ENCODE assay signal across 13 cellular contexts in the genomic region with DNA sequence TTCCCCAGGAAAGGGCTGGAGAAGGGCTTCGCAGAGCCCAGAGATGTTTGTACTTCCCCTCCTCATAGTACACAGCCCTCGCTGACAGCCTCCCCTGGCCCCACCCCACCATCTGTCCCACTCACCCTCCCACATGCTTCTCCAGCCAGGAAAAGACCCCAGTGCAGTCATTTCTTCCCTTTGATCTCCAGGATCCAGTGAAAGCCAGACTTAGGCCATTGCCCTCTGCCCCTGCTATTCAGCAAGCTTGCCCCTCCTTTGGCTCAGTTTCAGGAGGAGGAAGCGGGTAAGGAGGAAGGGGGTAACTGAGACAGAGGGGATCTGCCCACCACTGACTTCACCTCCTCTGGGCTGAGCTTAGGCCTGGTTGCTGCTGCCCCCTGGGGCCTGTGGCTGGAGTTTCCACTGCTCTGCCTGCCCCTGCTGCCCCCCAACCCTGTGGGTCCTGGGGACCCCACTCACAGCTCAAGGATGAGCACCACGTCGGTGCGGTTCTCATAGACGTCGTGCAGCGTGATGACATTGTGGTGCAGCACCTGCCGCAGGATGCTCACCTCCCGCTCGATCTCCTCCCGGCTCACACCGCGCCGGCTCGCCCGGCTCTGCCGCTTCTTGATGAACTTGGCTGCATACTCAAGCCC.
DNase-seq lines count a peak whose midpoint lies in the region; ATAC-seq, FAIRE-seq and TF ChIP-seq lines count a peak whose summit lies in the region.
"Had no signal": no experiment of that assay in that cellular context is flagged by ENCODE, and none has a peak within 500 bp of the region (broad histone marks: within the 10 kb centered on the region; RNA-seq: fewer than 3 reads in every experiment).

No MANE protein-coding gene starts in this region.

- no peak overlapping the region for H3K9ac ChIP-seq in IMR-90 (ENCODE audit: low read depth, low read length)

- H3K4me1 ChIP-seq in IMR-90 (ENCODE audit: control insufficient read depth, insufficient read depth, low read length), result peaks cover 13% of the 10 kb centered on the region; the same call in 1 of the 2 replicates
- peaks cover 6% of the 10 kb centered on the region for H3K4me1 ChIP-seq in ovary (ENCODE audit: insufficient read depth)
- H3K4me1 ChIP-seq in small intestine (ENCODE audit: control insufficient read depth in 2 of 2, insufficient read depth in 1 of 2, low read depth in 1 of 2, low read length in 1 of 2), result peaks cover 10 to 11% of the 10 kb centered on the region in 2 donors
- H3K4me1 ChIP-seq: prostate gland had no signal

- H3K79me1 ChIP-seq in IMR-90 (ENCODE audit: low read depth in 1 of 2, low read length in 2 of 2), result no peaks in the 10 kb centered on the region

- peaks cover 4 to 6% of the 10 kb centered on the region in 2 donors for H3K4me1 Mint-ChIP-seq in natural killer cell treated with Interleukin-12 subunit alpha and Interleukin-12 subunit beta and Interleukin-15 and Interleukin-18, amount 100 ng/mL, for 72 hours (ENCODE audit: low read depth in 2 of 2)

- no peak overlapping the region for H2BK5ac ChIP-seq in IMR-90 (ENCODE audit: low read depth, low read length, poor library complexity, severe bottlenecking)

- no peak overlapping the region for H4K5ac ChIP-seq in IMR-90 (ENCODE audit: low read depth, low read length)

- H4K91ac ChIP-seq in IMR-90 (ENCODE audit: insufficient read depth, low read depth, low read length), result no peak overlapping the region

- no peak overlapping the region for H3K56ac ChIP-seq in IMR-90 (ENCODE audit: extremely low read depth, insufficient read depth, low read length)

- no peaks in the 10 kb centered on the region; the same call in 1 of the 2 replicates for H4K20me1 ChIP-seq in IMR-90 (ENCODE audit: insufficient read depth, low read length)

- no peaks in the 10 kb centered on the region for H3K36me3 ChIP-seq in IMR-90 (ENCODE audit: control insufficient read depth, insufficient read depth, low read length)
- no peaks in the 10 kb centered on the region for H3K36me3 ChIP-seq in ovary
- peaks cover 0 to 8% of the 10 kb centered on the region in 2 donors for H3K36me3 ChIP-seq in small intestine (ENCODE audit: control insufficient read depth in 2 of 2, insufficient read depth in 2 of 2, low read length in 2 of 2)
- H3K36me3 ChIP-seq: esophagus muscularis mucosa, prostate gland had no signal

- no peak overlapping the region for H3K18ac ChIP-seq in IMR-90 (ENCODE audit: low read depth, low read length)

- dilution Hi-C loops in IMR-90 (cut with HindIII; ENCODE audit: low sequenced_read_pairs, unreplicated experiment), result no loop called here

- no peak overlapping the region for H2AK5ac ChIP-seq in IMR-90 (ENCODE audit: low read depth, low read length)

- no TSS peak for BruUV-seq in IMR-90 (replicated peaks; lab: Mats Ljungman, UMichigan)

- TF ChIP-seq POLR2A in IMR-90 (IDR thresholded peaks at IDR 0.05; ENCODE audit: low read depth, low read length) (no peak), ovary (IDR thresholded peaks at IDR 0.05) (no peak)

- H4K8ac ChIP-seq in IMR-90 (ENCODE audit: low read depth in 2 of 2, low read length in 2 of 2), result no peak overlapping the region

- no peak for TF ChIP-seq EP300 in ovary (IDR thresholded peaks at IDR 0.05)

- CTCF ChIA-PET in IMR-90 (lab: Yijun Ruan, JAX), result interaction anchor here (0.5 kb wide), 1 partner anchor 144 kb away, joined by 3 read pairs; no protein-coding TSS in a partner anchor

- peak overlapping the region; percentile 37 to 50 for H3K27ac Mint-ChIP-seq in natural killer cell treated with Interleukin-12 subunit alpha and Interleukin-12 subunit beta and Interleukin-15 and Interleukin-18, amount 100 ng/mL, for 72 hours

- H3K23ac ChIP-seq in IMR-90 (ENCODE audit: low read depth, low read length), result no peak overlapping the region

- peak; percentile 26 for TF ChIP-seq CTCF in IMR-90 (conservative IDR thresholded peaks at IDR 0.05; ENCODE audit: low read depth, low read length)
- peak; percentile 59 for TF ChIP-seq CTCF in choroid plexus epithelial cell (conservative IDR thresholded peaks at IDR 0.05; ENCODE audit: low read depth, low read length)
- no peak for TF ChIP-seq CTCF in ovary (IDR thresholded peaks at IDR 0.05)

- intact Hi-C loops in IMR-90 (cut with micrococcal nuclease) (no loop called here), ovary (cut with DNase I) (no loop called here)

- in situ Hi-C loops in IMR-90 (cut with MboI; ENCODE audit: low sequenced_read_pairs), result no loop called here

- FAIRE-seq in small intestine (lab: Jason Lieb, UNC), result no peak

- no peak overlapping the region for H2BK20ac ChIP-seq in IMR-90 (ENCODE audit: low read depth, low read length)

- TF ChIP-seq RAD21 in IMR-90 (IDR thresholded peaks at IDR 0.05; ENCODE audit: low read length), result peak; percentile 31; the same call in 1 of the 2 replicates

- no peaks in the 10 kb centered on the region for H3K9me3 Mint-ChIP-seq in natural killer cell treated with Interleukin-12 subunit alpha and Interleukin-12 subunit beta and Interleukin-15 and Interleukin-18, amount 100 ng/mL, for 72 hours
- H3K9me3 Mint-ChIP-seq: CD14-positive monocyte, T-cell had no signal

- WGBS in IMR-90 (ENCODE audit: extremely low coverage in 2 of 2, insufficient read length in 1 of 2), 2 experiments, result 88% methylated on average over 14 of the region's 19 CpGs; no CpG with 5 or more reads in 1 of the 2 experiments
- 86 to 91% (median 87%) methylated on average over 19 of the region's 19 CpGs for WGBS in ovary, 3 donors
- WGBS in small intestine, 3 donors, result 81 to 86% (median 82%) methylated on average over 19 of the region's 19 CpGs

- POLR2A ChIA-PET in IMR-90 (lab: Charles Lee; ENCODE audit: unreplicated experiment), result no interaction called here

- ATAC-seq in IMR-90 (ENCODE audit: low read depth) (no peak), GM19023 (IDR thresholded peaks at IDR 0.05; ENCODE audit: unreplicated experiment) (no peak)
- ATAC-seq in natural killer cell treated with Interleukin-12 subunit alpha and Interleukin-12 subunit beta and Interleukin-15 and Interleukin-18, amount 100 ng/mL, for 72 hours, result peak in 1 of 2 donors; percentile 60

- H3K4ac ChIP-seq in IMR-90 (ENCODE audit: low read depth, low read length), result no peak overlapping the region

- H2AK9ac ChIP-seq in IMR-90 (replicated peaks; ENCODE audit: low read depth, low read length, poor library complexity), result no peak overlapping the region

- no peak overlapping the region for H3K4me3 ChIP-seq in IMR-90 (ENCODE audit: insufficient read depth, low read depth, low read length)
- H3K4me3 ChIP-seq in choroid plexus epithelial cell (ENCODE audit: low read depth, low read length), result no peak overlapping the region
- no peak overlapping the region for H3K4me3 ChIP-seq in ovary
- H3K4me3 ChIP-seq in small intestine (ENCODE audit: low read depth in 1 of 2, low read length in 2 of 2), result no peak overlapping the region
- H3K4me3 ChIP-seq: esophagus muscularis mucosa, prostate gland had no signal

- no peak overlapping the region for H2BK15ac ChIP-seq in IMR-90 (ENCODE audit: low read depth, low read length)

- H2AFZ ChIP-seq in IMR-90 (replicated peaks; ENCODE audit: low read length, poor library complexity), result peak overlapping the region; percentile 14

- no peak overlapping the region for H3K14ac ChIP-seq in IMR-90 (replicated peaks; ENCODE audit: low read depth, low read length)

- no peak overlapping the region for H3K27ac ChIP-seq in IMR-90 (ENCODE audit: insufficient read depth, low read length)
- no peak overlapping the region for H3K27ac ChIP-seq in ovary
- peak overlapping the region in 1 of 2 donors; percentile 13 for H3K27ac ChIP-seq in small intestine (ENCODE audit: low read depth in 1 of 2, low read length in 1 of 2)
- H3K27ac ChIP-seq: esophagus muscularis mucosa, prostate gland had no signal

- DNase-seq in CD1c-positive myeloid dendritic cell (ENCODE audit: extremely low spot score) (peak; percentile 19), IMR-90 (no peak), choroid plexus epithelial cell (ENCODE audit: low read depth) (no peak), ovary (no peak), small intestine (no peak)
- DNase-seq in natural killer cell treated with Interleukin-12 subunit alpha and Interleukin-12 subunit beta and Interleukin-15 and Interleukin-18, amount 100 ng/mL, for 72 hours (ENCODE audit: low spot score), result no peak
- no peak for DNase-seq in NK-92 treated with Interleukin-12 subunit alpha and Interleukin-12 subunit beta, amount 100 ng/mL, for 24 hours (lab: John Stamatoyannopoulos, UW)
- DNase-seq: anterior cingulate cortex had no signal

- H3K4me2 ChIP-seq in IMR-90 (ENCODE audit: low read depth, low read length), result no peak overlapping the region

- H3K9me3 ChIP-seq in IMR-90 (ENCODE audit: control insufficient read depth, insufficient read depth, low read length) (no peaks in the 10 kb centered on the region), ovary (no peaks in the 10 kb centered on the region), small intestine (ENCODE audit: control insufficient read depth, low read depth) (no peaks in the 10 kb centered on the region)
- H3K9me3 ChIP-seq: esophagus muscularis mucosa, prostate gland had no signal

- no peak overlapping the region for H2BK120ac ChIP-seq in IMR-90 (ENCODE audit: low read depth, low read length)

- H3K36me3 Mint-ChIP-seq in natural killer cell treated with Interleukin-12 subunit alpha and Interleukin-12 subunit beta and Interleukin-15 and Interleukin-18, amount 100 ng/mL, for 72 hours, result no peaks in the 10 kb centered on the region
- H3K36me3 Mint-ChIP-seq: CD14-positive monocyte had no signal

- H3K27me3 ChIP-seq in IMR-90 (ENCODE audit: control insufficient read depth, insufficient read depth, low read length), result no peaks in the 10 kb centered on the region
- H3K27me3 ChIP-seq in ovary, result no peaks in the 10 kb centered on the region
- no peaks in the 10 kb centered on the region for H3K27me3 ChIP-seq in small intestine (ENCODE audit: control insufficient read depth in 2 of 2, insufficient read depth in 2 of 2, low read length in 2 of 2)
- H3K27me3 ChIP-seq: esophagus muscularis mucosa had no signal

- no peaks in the 10 kb centered on the region for H3K27me3 Mint-ChIP-seq in natural killer cell treated with Interleukin-12 subunit alpha and Interleukin-12 subunit beta and Interleukin-15 and Interleukin-18, amount 100 ng/mL, for 72 hours
- H3K27me3 Mint-ChIP-seq: T-cell had no signal

- peak overlapping the region; percentile 70 for H3K4me3 Mint-ChIP-seq in natural killer cell treated with Interleukin-12 subunit alpha and Interleukin-12 subunit beta and Interleukin-15 and Interleukin-18, amount 100 ng/mL, for 72 hours
- H3K4me3 Mint-ChIP-seq: CD14-positive monocyte, T-cell had no signal

- no peaks in the 10 kb centered on the region; the same call in none of the 2 replicates for H3K9me1 ChIP-seq in IMR-90 (ENCODE audit: insufficient read depth, low read length)

TF ChIP-seq in IMR-90, 13 proteins besides CTCF, POLR2A, EP300 and RAD21 (continues in another document):
- no peak for TF ChIP-seq RCOR1 (IDR thresholded peaks at IDR 0.05; ENCODE audit: insufficient replicate concordance, low read length)

Comparison
In these comparisons a context has a peak if more than half of its experiments do, and no peak if none do; other contexts are left out.
1. CTCF ChIP-seq: peak in IMR-90 (single experiment) and choroid plexus epithelial cell (single experiment); none in ovary (0 of 3).